Comparison of ENCODE assay signal across 1 cellular context in the genomic region with DNA sequence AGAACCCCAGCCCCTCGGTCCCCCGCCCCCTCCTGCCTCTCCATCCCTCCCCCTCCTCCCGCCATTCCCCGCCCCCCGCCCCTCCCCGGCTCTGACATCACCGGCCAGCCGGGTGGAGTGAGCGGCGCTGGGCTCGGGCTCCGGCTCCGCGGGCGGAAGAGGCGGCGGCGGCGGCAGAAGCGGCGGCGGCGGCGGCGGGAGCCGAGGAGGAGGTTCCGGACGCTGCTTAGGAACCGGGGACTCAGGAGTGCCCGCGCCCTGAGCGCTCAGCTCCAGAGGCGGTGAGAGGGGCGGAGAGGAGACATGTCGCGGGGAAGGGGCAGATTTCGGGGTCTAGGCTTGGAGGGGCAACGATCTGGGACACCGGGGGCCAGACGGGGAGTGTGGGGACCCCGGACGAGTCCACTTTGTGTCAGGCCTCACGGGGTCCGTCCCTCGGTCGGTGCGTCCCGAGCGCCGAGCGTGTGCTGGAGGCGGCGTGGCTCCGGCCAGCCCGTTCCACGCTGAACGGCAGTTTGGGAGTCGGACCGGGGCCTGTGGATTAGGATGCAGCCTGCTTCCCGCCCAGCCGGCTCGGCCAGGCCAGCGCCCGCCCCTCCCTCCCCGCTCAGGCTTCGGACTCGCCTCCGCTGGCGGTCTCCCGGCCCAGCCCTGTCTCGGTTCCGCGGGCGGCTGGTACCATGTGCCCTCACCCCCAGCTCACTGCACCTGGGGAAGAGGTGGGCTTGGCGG.
A peak's percentile ranks its signal among the peaks of the same experiment; 100 is the strongest.
TF ChIP-seq lines count a peak whose summit lies in the region.

A gene with protein sequence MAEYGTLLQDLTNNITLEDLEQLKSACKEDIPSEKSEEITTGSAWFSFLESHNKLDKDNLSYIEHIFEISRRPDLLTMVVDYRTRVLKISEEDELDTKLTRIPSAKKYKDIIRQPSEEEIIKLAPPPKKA (plus strand): TSS at position 143 of the 732 bp plus-strand sequence. CDS start 6,161 bp downstream, outside the sequence.

TF ChIP-seq in HepG2, 621 proteins besides CTCF, POLR2A, EP300 and RAD21 (continued from another document):
- TF ChIP-seq, protein P1, sequence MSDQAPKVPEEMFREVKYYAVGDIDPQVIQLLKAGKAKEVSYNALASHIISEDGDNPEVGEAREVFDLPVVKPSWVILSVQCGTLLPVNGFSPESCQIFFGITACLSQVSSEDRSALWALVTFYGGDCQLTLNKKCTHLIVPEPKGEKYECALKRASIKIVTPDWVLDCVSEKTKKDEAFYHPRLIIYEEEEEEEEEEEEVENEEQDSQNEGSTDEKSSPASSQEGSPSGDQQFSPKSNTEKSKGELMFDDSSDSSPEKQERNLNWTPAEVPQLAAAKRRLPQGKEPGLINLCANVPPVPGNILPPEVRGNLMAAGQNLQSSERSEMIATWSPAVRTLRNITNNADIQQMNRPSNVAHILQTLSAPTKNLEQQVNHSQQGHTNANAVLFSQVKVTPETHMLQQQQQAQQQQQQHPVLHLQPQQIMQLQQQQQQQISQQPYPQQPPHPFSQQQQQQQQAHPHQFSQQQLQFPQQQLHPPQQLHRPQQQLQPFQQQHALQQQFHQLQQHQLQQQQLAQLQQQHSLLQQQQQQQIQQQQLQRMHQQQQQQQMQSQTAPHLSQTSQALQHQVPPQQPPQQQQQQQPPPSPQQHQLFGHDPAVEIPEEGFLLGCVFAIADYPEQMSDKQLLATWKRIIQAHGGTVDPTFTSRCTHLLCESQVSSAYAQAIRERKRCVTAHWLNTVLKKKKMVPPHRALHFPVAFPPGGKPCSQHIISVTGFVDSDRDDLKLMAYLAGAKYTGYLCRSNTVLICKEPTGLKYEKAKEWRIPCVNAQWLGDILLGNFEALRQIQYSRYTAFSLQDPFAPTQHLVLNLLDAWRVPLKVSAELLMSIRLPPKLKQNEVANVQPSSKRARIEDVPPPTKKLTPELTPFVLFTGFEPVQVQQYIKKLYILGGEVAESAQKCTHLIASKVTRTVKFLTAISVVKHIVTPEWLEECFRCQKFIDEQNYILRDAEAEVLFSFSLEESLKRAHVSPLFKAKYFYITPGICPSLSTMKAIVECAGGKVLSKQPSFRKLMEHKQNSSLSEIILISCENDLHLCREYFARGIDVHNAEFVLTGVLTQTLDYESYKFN (CRISPR knock-in tag; conservative IDR thresholded peaks at IDR 0.05) = no peak
- TF ChIP-seq NRL (CRISPR knock-in tag; IDR thresholded peaks at IDR 0.05; ENCODE audit: borderline replicate concordance) = peak; percentile 54; the same call in 1 of the 2 replicates
- peak; percentile 46 for TF ChIP-seq HNRNPK (IDR thresholded peaks at IDR 0.05; ENCODE audit: low read depth, low read length, poor library complexity, severe bottlenecking)
- TF ChIP-seq ARNTL (CRISPR knock-in tag; IDR thresholded peaks at IDR 0.05) = 0 out of 2 replicates have a peak, but pooled peaks have one; percentile 34
- peak; percentile 20; the same call in 1 of the 2 replicates for TF ChIP-seq FOXC1 (CRISPR knock-in tag; IDR thresholded peaks at IDR 0.05; ENCODE audit: borderline replicate concordance)
- TF ChIP-seq POLR2AphosphoS5 (IDR thresholded peaks at IDR 0.05; ENCODE audit: low read depth, low read length) = no peak
- TF ChIP-seq FOSL2 (CRISPR knock-in tag; IDR thresholded peaks at IDR 0.05) = no peak
- TF ChIP-seq, protein P2, sequence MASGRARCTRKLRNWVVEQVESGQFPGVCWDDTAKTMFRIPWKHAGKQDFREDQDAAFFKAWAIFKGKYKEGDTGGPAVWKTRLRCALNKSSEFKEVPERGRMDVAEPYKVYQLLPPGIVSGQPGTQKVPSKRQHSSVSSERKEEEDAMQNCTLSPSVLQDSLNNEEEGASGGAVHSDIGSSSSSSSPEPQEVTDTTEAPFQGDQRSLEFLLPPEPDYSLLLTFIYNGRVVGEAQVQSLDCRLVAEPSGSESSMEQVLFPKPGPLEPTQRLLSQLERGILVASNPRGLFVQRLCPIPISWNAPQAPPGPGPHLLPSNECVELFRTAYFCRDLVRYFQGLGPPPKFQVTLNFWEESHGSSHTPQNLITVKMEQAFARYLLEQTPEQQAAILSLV (CRISPR knock-in tag; IDR thresholded peaks at IDR 0.05; ENCODE audit: borderline replicate concordance) = peak; percentile 51; the same call in 1 of the 2 replicates
- TF ChIP-seq, protein P3, sequence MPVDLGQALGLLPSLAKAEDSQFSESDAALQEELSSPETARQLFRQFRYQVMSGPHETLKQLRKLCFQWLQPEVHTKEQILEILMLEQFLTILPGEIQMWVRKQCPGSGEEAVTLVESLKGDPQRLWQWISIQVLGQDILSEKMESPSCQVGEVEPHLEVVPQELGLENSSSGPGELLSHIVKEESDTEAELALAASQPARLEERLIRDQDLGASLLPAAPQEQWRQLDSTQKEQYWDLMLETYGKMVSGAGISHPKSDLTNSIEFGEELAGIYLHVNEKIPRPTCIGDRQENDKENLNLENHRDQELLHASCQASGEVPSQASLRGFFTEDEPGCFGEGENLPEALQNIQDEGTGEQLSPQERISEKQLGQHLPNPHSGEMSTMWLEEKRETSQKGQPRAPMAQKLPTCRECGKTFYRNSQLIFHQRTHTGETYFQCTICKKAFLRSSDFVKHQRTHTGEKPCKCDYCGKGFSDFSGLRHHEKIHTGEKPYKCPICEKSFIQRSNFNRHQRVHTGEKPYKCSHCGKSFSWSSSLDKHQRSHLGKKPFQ (CRISPR knock-in tag; IDR thresholded peaks at IDR 0.05; ENCODE audit: insufficient replicate concordance) = peak; percentile 68
- no peak for TF ChIP-seq ZNF3 (CRISPR knock-in tag; IDR thresholded peaks at IDR 0.05)
- no peak for TF ChIP-seq CENPX (CRISPR knock-in tag; IDR thresholded peaks at IDR 0.05)
- 0 out of 2 replicates have a peak, but pooled peaks have one; percentile 54 for TF ChIP-seq ZBTB42 (CRISPR knock-in tag; IDR thresholded peaks at IDR 0.05)
- TF ChIP-seq PAF1 (CRISPR knock-in tag; IDR thresholded peaks at IDR 0.05) = no peak
- no peak for TF ChIP-seq ZMYM2 (CRISPR knock-in tag; IDR thresholded peaks at IDR 0.05)
- TF ChIP-seq ZNF124 (CRISPR knock-in tag; IDR thresholded peaks at IDR 0.05) = no peak
- TF ChIP-seq, protein P4, sequence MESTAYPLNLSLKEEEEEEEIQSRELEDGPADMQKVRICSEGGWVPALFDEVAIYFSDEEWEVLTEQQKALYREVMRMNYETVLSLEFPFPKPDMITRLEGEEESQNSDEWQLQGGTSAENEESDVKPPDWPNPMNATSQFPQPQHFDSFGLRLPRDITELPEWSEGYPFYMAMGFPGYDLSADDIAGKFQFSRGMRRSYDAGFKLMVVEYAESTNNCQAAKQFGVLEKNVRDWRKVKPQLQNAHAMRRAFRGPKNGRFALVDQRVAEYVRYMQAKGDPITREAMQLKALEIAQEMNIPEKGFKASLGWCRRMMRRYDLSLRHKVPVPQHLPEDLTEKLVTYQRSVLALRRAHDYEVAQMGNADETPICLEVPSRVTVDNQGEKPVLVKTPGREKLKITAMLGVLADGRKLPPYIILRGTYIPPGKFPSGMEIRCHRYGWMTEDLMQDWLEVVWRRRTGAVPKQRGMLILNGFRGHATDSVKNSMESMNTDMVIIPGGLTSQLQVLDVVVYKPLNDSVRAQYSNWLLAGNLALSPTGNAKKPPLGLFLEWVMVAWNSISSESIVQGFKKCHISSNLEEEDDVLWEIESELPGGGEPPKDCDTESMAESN (CRISPR knock-in tag; conservative IDR thresholded peaks at IDR 0.05) = 0 out of 2 replicates have a peak, but pooled peaks have one; percentile 39
- 0 out of 2 replicates have a peak, but pooled peaks have one; percentile 35 for TF ChIP-seq ZNF605 (CRISPR knock-in tag; IDR thresholded peaks at IDR 0.05)
- TF ChIP-seq ZNF607 (CRISPR knock-in tag; IDR thresholded peaks at IDR 0.05; ENCODE audit: borderline replicate concordance) = peak; percentile 73; the same call in 1 of the 2 replicates
- peak; percentile 48; the same call in 1 of the 2 replicates for TF ChIP-seq ZNF746 (CRISPR knock-in tag; IDR thresholded peaks at IDR 0.05)
- TF ChIP-seq, protein P5, sequence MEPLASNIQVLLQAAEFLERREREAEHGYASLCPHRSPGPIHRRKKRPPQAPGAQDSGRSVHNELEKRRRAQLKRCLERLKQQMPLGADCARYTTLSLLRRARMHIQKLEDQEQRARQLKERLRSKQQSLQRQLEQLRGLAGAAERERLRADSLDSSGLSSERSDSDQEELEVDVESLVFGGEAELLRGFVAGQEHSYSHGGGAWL (CRISPR knock-in tag; IDR thresholded peaks at IDR 0.05) = peak; percentile 26; the same call in 1 of the 2 replicates
